ENCODE assay signal across 1 cellular context in the genomic region with DNA sequence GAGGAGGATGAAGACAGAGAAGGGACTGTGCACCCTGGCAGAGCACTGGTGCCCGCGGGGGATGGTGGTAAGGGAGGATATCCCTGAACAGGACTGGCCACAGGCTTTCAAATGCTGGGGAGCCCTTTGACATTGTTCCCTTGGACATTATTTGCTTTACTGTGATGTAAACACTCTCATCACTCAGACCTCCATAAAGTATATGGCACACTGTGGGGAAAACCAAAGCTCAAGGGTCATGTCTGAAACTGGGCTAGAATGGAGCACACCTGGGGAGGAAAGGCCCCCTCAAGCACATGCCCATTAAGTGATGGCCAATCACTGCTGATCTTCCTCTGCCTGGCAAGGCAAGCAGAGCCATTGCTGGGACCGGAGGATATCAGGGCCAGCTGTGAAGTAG.
TF ChIP-seq lines count a peak whose summit lies in the region.

No MANE protein-coding gene starts in this region.

TF ChIP-seq in HepG2, 621 proteins besides CTCF, POLR2A, EP300 and RAD21:
- no peak for TF ChIP-seq ZNF598 (CRISPR knock-in tag; IDR thresholded peaks at IDR 0.05; ENCODE audit: borderline replicate concordance)
- TF ChIP-seq KAT8 (CRISPR knock-in tag; IDR thresholded peaks at IDR 0.05): no peak
- no peak for TF ChIP-seq CHD2 (IDR thresholded peaks at IDR 0.05; ENCODE audit: low read depth, low read length)
- TF ChIP-seq, protein P1, sequence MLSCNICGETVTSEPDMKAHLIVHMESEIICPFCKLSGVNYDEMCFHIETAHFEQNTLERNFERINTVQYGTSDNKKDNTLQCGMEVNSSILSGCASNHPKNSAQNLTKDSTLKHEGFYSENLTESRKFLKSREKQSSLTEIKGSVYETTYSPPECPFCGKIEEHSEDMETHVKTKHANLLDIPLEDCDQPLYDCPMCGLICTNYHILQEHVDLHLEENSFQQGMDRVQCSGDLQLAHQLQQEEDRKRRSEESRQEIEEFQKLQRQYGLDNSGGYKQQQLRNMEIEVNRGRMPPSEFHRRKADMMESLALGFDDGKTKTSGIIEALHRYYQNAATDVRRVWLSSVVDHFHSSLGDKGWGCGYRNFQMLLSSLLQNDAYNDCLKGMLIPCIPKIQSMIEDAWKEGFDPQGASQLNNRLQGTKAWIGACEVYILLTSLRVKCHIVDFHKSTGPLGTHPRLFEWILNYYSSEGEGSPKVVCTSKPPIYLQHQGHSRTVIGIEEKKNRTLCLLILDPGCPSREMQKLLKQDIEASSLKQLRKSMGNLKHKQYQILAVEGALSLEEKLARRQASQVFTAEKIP (CRISPR knock-in tag; IDR thresholded peaks at IDR 0.05; ENCODE audit: borderline replicate concordance): no peak
- no peak for TF ChIP-seq ZNF235 (CRISPR knock-in tag; IDR thresholded peaks at IDR 0.05; ENCODE audit: borderline replicate concordance)
- TF ChIP-seq ZNF343 (CRISPR knock-in tag; IDR thresholded peaks at IDR 0.05): no peak
- TF ChIP-seq ISX (CRISPR knock-in tag; conservative IDR thresholded peaks at IDR 0.05): no peak
- TF ChIP-seq, protein P2, sequence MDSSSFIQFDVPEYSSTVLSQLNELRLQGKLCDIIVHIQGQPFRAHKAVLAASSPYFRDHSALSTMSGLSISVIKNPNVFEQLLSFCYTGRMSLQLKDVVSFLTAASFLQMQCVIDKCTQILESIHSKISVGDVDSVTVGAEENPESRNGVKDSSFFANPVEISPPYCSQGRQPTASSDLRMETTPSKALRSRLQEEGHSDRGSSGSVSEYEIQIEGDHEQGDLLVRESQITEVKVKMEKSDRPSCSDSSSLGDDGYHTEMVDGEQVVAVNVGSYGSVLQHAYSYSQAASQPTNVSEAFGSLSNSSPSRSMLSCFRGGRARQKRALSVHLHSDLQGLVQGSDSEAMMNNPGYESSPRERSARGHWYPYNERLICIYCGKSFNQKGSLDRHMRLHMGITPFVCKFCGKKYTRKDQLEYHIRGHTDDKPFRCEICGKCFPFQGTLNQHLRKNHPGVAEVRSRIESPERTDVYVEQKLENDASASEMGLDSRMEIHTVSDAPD (CRISPR knock-in tag; IDR thresholded peaks at IDR 0.05): no peak
- TF ChIP-seq, protein P3, sequence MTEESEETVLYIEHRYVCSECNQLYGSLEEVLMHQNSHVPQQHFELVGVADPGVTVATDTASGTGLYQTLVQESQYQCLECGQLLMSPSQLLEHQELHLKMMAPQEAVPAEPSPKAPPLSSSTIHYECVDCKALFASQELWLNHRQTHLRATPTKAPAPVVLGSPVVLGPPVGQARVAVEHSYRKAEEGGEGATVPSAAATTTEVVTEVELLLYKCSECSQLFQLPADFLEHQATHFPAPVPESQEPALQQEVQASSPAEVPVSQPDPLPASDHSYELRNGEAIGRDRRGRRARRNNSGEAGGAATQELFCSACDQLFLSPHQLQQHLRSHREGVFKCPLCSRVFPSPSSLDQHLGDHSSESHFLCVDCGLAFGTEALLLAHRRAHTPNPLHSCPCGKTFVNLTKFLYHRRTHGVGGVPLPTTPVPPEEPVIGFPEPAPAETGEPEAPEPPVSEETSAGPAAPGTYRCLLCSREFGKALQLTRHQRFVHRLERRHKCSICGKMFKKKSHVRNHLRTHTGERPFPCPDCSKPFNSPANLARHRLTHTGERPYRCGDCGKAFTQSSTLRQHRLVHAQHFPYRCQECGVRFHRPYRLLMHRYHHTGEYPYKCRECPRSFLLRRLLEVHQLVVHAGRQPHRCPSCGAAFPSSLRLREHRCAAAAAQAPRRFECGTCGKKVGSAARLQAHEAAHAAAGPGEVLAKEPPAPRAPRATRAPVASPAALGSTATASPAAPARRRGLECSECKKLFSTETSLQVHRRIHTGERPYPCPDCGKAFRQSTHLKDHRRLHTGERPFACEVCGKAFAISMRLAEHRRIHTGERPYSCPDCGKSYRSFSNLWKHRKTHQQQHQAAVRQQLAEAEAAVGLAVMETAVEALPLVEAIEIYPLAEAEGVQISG (CRISPR knock-in tag; IDR thresholded peaks at IDR 0.05): no peak
- no peak for TF ChIP-seq KLF12 (CRISPR knock-in tag; IDR thresholded peaks at IDR 0.05; ENCODE audit: borderline replicate concordance)
- TF ChIP-seq, protein P4, sequence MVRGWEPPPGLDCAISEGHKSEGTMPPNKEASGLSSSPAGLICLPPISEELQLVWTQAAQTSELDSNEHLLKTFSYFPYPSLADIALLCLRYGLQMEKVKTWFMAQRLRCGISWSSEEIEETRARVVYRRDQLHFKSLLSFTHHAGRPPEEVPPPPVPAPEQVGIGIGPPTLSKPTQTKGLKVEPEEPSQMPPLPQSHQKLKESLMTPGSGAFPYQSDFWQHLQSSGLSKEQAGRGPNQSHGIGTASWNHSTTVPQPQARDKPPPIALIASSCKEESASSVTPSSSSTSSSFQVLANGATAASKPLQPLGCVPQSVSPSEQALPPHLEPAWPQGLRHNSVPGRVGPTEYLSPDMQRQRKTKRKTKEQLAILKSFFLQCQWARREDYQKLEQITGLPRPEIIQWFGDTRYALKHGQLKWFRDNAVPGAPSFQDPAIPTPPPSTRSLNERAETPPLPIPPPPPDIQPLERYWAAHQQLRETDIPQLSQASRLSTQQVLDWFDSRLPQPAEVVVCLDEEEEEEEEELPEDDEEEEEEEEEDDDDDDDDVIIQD (CRISPR knock-in tag; IDR thresholded peaks at IDR 0.05; ENCODE audit: low read depth): no peak
- no peak for TF ChIP-seq NFIB (CRISPR knock-in tag; IDR thresholded peaks at IDR 0.05; ENCODE audit: borderline replicate concordance)
- TF ChIP-seq MXI1 (IDR thresholded peaks at IDR 0.05; ENCODE audit: borderline replicate concordance, low read depth, low read length): no peak
- no peak for TF ChIP-seq ZNF256 (CRISPR knock-in tag; conservative IDR thresholded peaks at IDR 0.05)
- TF ChIP-seq ZNF143 (CRISPR knock-in tag; IDR thresholded peaks at IDR 0.05): no peak
